Comparison of ENCODE assay signal across 21 cellular contexts in the genomic region with DNA sequence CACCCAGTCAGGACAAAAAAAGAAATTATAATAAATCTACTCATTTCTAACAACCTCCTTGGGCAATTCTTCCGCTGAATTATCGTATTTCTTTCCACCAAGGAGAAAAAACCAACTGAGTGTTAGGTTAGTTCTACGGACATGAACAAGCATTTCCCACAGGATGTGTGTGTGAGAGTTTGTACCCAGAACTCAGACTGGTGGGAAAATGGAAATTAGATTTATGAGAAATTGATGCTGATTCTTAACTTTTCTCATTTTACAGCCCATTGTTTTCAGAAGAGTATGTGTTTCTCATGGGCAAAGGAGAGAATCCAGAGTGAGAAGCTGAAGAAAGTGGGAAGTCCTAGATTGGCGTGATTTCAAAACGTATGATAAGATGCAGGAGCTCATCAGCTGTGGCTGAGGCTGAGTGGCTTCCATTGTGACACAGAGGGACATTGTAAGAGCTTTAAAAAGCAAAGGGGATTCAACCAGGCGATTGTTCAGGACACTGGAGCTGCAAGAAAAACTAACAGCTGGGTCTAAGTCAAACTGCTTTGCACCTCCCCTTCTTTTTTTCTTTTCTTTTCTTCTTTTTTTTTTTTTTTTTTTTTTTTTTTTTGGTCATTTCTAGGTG.
A peak's percentile ranks its signal among the peaks of the same experiment; 100 is the strongest.
DNase-seq lines count a peak whose midpoint lies in the region; ATAC-seq and TF ChIP-seq lines count a peak whose summit lies in the region.
"Had no signal": no experiment of that assay in that cellular context is flagged by ENCODE, and none has a peak within 500 bp of the region (broad histone marks: within the 10 kb centered on the region; RNA-seq: fewer than 3 reads in every experiment).

No MANE protein-coding gene starts in this region.

- no peaks in the 10 kb centered on the region for H3K9me3 ChIP-seq in heart left ventricle
- peaks cover 0 to 5% (median 0%) of the 10 kb centered on the region in 4 donors for H3K9me3 ChIP-seq in stomach

- peak overlapping the region in 1 of 12 donors; percentile 5 for H3K4me3 ChIP-seq in heart left ventricle
- H3K4me3 ChIP-seq in stomach, result no peak overlapping the region
- H3K4me3 ChIP-seq: BLaER1 had no signal

- H3K4me1 Mint-ChIP-seq in nephron, result peaks cover 35% of the 10 kb centered on the region

- H3K27ac ChIP-seq in heart left ventricle (peak overlapping the region in 10 of 12 donors; percentile 3 to 68 (median 34)), stomach (peak overlapping the region in 3 of 5 donors; percentile 5 to 28 (median 7))
- H3K27ac ChIP-seq: BLaER1 had no signal

- intact Hi-C loops in heart left ventricle (cut with DNase I), result loop anchor here in 4 of 10 donors (5.0 to 10.0 kb wide), 4 partner anchors 35 to 165 kb away; no protein-coding TSS in a partner anchor
- intact Hi-C loops in cardiac septum (cut with DNase I), result no loop called here
- intact Hi-C loops in stomach (cut with DNase I; ENCODE audit: low total_unique reads), result no loop called here
- intact Hi-C loops in posterior vena cava (cut with DNase I), result no loop called here

- H3K36me3 ChIP-seq in heart left ventricle (no peaks in the 10 kb centered on the region), stomach (no peaks in the 10 kb centered on the region)
- H3K36me3 ChIP-seq: BLaER1 had no signal

- DNase-seq in heart left ventricle, result no peak
- DNase-seq in cardiac septum (ENCODE audit: low spot score), result no peak
- peak; percentile 77 for DNase-seq in glomerular endothelial cell (ENCODE audit: extremely low read depth, low read depth, low spot score)
- no peak for DNase-seq in stomach
- no peak for DNase-seq in posterior vena cava (ENCODE audit: low spot score)
- DNase-seq: activated CD4-positive, alpha-beta T cell treated with anti-CD3 and anti-CD28 coated beads for 36 hours; activated CD8-positive, alpha-beta memory T cell treated with anti-CD3 and anti-CD28 coated beads for 24 hours; activated naive CD4-positive, alpha-beta T cell treated with anti-CD3 and anti-CD28 coated beads, Interleukin-2, amount 50 U/mL, for 16 hours; activated T-cell treated with anti-CD3 and anti-CD28 coated beads, Interleukin-2, amount 50 U/mL, for 24 hours; aorta; Caco-2; central memory CD4-positive, alpha-beta T cell; DMS79 treated with DMSO at 0.1 percent for 48 hours; foreskin melanocyte; MV-4-11; Right ventricle myocardium superior; SW 1271 had no signal

- H3K27me3 ChIP-seq in heart left ventricle, result no peaks in the 10 kb centered on the region
- H3K27me3 ChIP-seq in stomach, result no peaks in the 10 kb centered on the region
- H3K27me3 ChIP-seq: BLaER1 had no signal

- no peaks in the 10 kb centered on the region for H3K36me3 Mint-ChIP-seq in nephron (ENCODE audit: low read depth)

- H3K4me3 Mint-ChIP-seq in nephron, result peak overlapping the region in 2 of 3 experiments; percentile 28 to 63
- H3K4me3 Mint-ChIP-seq: activated CD4-positive, alpha-beta T cell treated with anti-CD3 and anti-CD28 coated beads for 36 hours; activated T-cell treated with anti-CD3 and anti-CD28 coated beads, Interleukin-2, amount 50 U/mL, for 24 hours had no signal

- TF ChIP-seq EP300 in stomach (IDR thresholded peaks at IDR 0.05), result no peak

- no peak for ATAC-seq in heart left ventricle
- no peak for ATAC-seq in GM19395 (IDR thresholded peaks at IDR 0.05; ENCODE audit: unreplicated experiment)
- no peak for ATAC-seq in GM19351 (IDR thresholded peaks at IDR 0.05; ENCODE audit: unreplicated experiment)
- ATAC-seq: activated CD4-positive, alpha-beta T cell treated with anti-CD3 and anti-CD28 coated beads for 36 hours had no signal

- TF ChIP-seq CTCF in heart left ventricle (IDR thresholded peaks at IDR 0.05), result no peak
- no peak for TF ChIP-seq CTCF in nephron (IDR thresholded peaks at IDR 0.05; ENCODE audit: unreplicated experiment in 3 of 3)
- no peak for TF ChIP-seq CTCF in stomach (IDR thresholded peaks at IDR 0.05)

- H3K27me3 Mint-ChIP-seq in nephron (ENCODE audit: low read depth), result no peaks in the 10 kb centered on the region

- H3K9me3 Mint-ChIP-seq in nephron, result no peaks in the 10 kb centered on the region

- peak overlapping the region; percentile 33 to 93 (median 75) for H3K27ac Mint-ChIP-seq in nephron
- H3K27ac Mint-ChIP-seq: activated CD4-positive, alpha-beta T cell treated with anti-CD3 and anti-CD28 coated beads for 36 hours; activated T-cell treated with anti-CD3 and anti-CD28 coated beads, Interleukin-2, amount 50 U/mL, for 24 hours had no signal

- TF ChIP-seq POLR2A in heart left ventricle (IDR thresholded peaks at IDR 0.05), result no peak
- TF ChIP-seq POLR2A in stomach (IDR thresholded peaks at IDR 0.05), result no peak

- 35 to 41% (median 39%) methylated on average over 6 of the region's 6 CpGs for WGBS in heart left ventricle, 4 donors
- 50 to 68% (median 66%) methylated on average over 6 of the region's 6 CpGs for WGBS in stomach, 5 donors

- H3K4me1 ChIP-seq in heart left ventricle (peaks cover 0 to 39% (median 10%) of the 10 kb centered on the region in 12 donors), stomach (no peaks in the 10 kb centered on the region)
- H3K4me1 ChIP-seq: BLaER1 had no signal
